21 cellular contexts compared by ENCODE assay signal in the genomic region with DNA sequence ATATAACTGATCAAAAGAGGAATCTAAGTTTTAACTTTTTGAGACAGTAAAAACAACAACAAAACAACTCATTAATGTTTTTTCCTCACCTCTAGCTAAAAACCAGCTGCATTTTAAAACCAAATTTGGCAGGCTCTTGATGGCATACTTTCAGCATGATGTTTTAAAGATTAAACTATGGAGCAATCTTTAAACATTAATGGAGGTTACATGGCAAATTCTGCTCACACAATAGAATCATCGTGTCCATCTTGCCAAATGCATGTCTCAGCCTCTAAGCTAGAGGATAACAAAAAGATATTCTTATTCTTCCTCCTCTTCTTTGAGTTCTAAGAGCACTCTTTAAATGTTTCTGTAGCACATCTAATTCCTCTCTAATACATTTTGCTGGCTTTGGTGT.
"Had no signal": no experiment of that assay in that cellular context is flagged by ENCODE, and none has a peak within 500 bp of the region (broad histone marks: within the 10 kb centered on the region; RNA-seq: fewer than 3 reads in every experiment).

No MANE protein-coding gene starts in this region.

- H3K79me2 ChIP-seq: hepatocyte, parathyroid adenoma had no signal

- H2AFZ ChIP-seq: hepatocyte, parathyroid adenoma had no signal

- H3K27ac ChIP-seq: hepatocyte, left lung, parathyroid adenoma, tibial nerve, vagina had no signal

- H3K4me1 ChIP-seq: left lung, parathyroid adenoma, tibial nerve, vagina had no signal

- H3K4me2 ChIP-seq: hepatocyte had no signal

- H3K36me3 ChIP-seq: left lung, tibial nerve, vagina had no signal

- H3K27me3 ChIP-seq: hepatocyte, left lung, tibial nerve, vagina had no signal

- H3K9ac ChIP-seq: parathyroid adenoma had no signal

- DNase-seq: activated CD4-positive, alpha-beta T cell treated with anti-CD3 and anti-CD28 coated beads, Interleukin-2, amount 50 U/mL, for 4 hours; activated CD4-positive, CD25-positive, alpha-beta regulatory T cell treated with anti-CD3 and anti-CD28 coated beads, Interleukin-2, amount 50 U/mL, for 72 hours; activated naive CD4-positive, alpha-beta T cell treated with Interleukin-2 at 50 U/mL for 16 hours; activated T-cell treated with anti-CD3 and anti-CD28 coated beads for 4 hours; cerebellar nuclear complex; effector CD8-positive, alpha-beta T cell; islet precursor cell; left lung; naive B cell; retina; small intestine; stimulated activated CD4-positive, alpha-beta T cell treated with anti-CD3 and anti-CD28 coated beads, Interleukin-4, amount 100 ng/mL, for 24 hours; stimulated activated naive CD4-positive, alpha-beta T cell; substantia nigra; T-helper 1 cell; T1000 had no signal

- H3K9me3 ChIP-seq: left lung, tibial nerve, vagina had no signal

- H3K4me3 ChIP-seq: hepatocyte, left lung, tibial nerve, vagina had no signal

- ATAC-seq: activated T-helper 17 cell treated with anti-CD3 and anti-CD28 coated beads, Interleukin-2, amount 50 U/mL, for 72 hours; left lung had no signal
